In genomic region chr14:45787167-45787566, GRCh38 we compare ENCODE assay signal across 29 cellular contexts.
"Had no signal": no experiment of that assay in that cellular context is flagged by ENCODE, and none has a peak within 500 bp of the region (broad histone marks: within the 10 kb centered on the region; RNA-seq: fewer than 3 reads in every experiment).

No MANE protein-coding gene starts in this region.

- FAIRE-seq: astrocyte had no signal

- H3K4me3 Mint-ChIP-seq: activated CD4-positive, alpha-beta memory T cell treated with anti-CD3 and anti-CD28 coated beads for 36 hours; activated CD4-positive, alpha-beta T cell treated with anti-CD3 and anti-CD28 coated beads, Interleukin-2, amount 10 ng/mL, durations not matched to agents 7 days and 5 days; activated naive CD8-positive, alpha-beta T cell; activated T-cell treated with anti-CD3 and anti-CD28 coated beads, Interleukin-2, amount 50 U/mL, for 4 hours; brain; central memory CD8-positive, alpha-beta T cell had no signal

- H3K36me3 Mint-ChIP-seq: activated CD4-positive, alpha-beta memory T cell treated with anti-CD3 and anti-CD28 coated beads for 36 hours; activated naive CD8-positive, alpha-beta T cell; brain had no signal

- H3K4me1 ChIP-seq: Peyer's patch, SJCRH30 had no signal

- H3K4me2 ChIP-seq: KMS-11, SK-N-SH had no signal

- H3K27ac ChIP-seq: KMS-11, Peyer's patch, RWPE1, SJCRH30, VCaP had no signal

- H3K36me3 ChIP-seq: Peyer's patch, SJCRH30 had no signal

- H3K27me3 ChIP-seq: Peyer's patch, SJCRH30 had no signal

- H3K9ac ChIP-seq: KMS-11, SK-N-SH had no signal

- H3K9me3 ChIP-seq: SJCRH30, SK-N-SH had no signal

- H3K27ac Mint-ChIP-seq: activated CD4-positive, alpha-beta memory T cell treated with anti-CD3 and anti-CD28 coated beads for 36 hours; activated CD4-positive, alpha-beta T cell treated with anti-CD3 and anti-CD28 coated beads, Interleukin-2, amount 10 ng/mL, durations not matched to agents 7 days and 5 days; activated naive CD8-positive, alpha-beta T cell; brain had no signal

- H3K9me2 ChIP-seq: SK-N-SH had no signal

- H3K4me1 Mint-ChIP-seq: activated CD4-positive, alpha-beta T cell treated with anti-CD3 and anti-CD28 coated beads, Interleukin-2, amount 10 ng/mL, durations not matched to agents 7 days and 5 days; brain; central memory CD8-positive, alpha-beta T cell had no signal

- ATAC-seq: activated T-cell treated with anti-CD3 and anti-CD28 coated beads, Interleukin-2, amount 50 U/mL, for 4 hours had no signal

- DNase-seq: activated CD4-positive, alpha-beta memory T cell treated with anti-CD3 and anti-CD28 coated beads for 36 hours; activated CD4-positive, alpha-beta T cell treated with anti-CD3 and anti-CD28 coated beads, Interleukin-2, amount 10 ng/mL, durations not matched to agents 7 days and 5 days; activated CD4-positive, CD25-positive, alpha-beta regulatory T cell; activated CD8-positive, alpha-beta memory T cell treated with anti-CD3 and anti-CD28 coated beads for 24 hours; activated effector memory CD4-positive, alpha-beta T cell treated with anti-CD3 and anti-CD28 coated beads, Interleukin-2, amount 50 U/mL, for 16 hours; activated naive CD4-positive, alpha-beta T cell treated with Interleukin-2 at 50 U/mL for 16 hours; activated T-cell treated with anti-CD3 and anti-CD28 coated beads, Interleukin-2, amount 50 U/mL, for 4 hours; amygdala; NCI-H1105; NCI-H1436; NCI-H1694 treated with DMSO at 0.1 percent for 48 hours; NCI-H2029 treated with DMSO at 0.1 percent for 48 hours; NCI-H2171; NCI-H2227 treated with DMSO at 0.1 percent for 48 hours; NCI-H446 treated with DMSO at 0.1 percent for 48 hours; NCI-H526; NCI-H82; Peyer's patch; Right ventricle myocardium superior; SJCRH30; SK-N-SH; T-helper 1 cell had no signal

- H3K4me3 ChIP-seq: Peyer's patch, SJCRH30 had no signal

- H3K27me3 Mint-ChIP-seq: activated CD4-positive, alpha-beta memory T cell treated with anti-CD3 and anti-CD28 coated beads for 36 hours; activated CD4-positive, alpha-beta T cell treated with anti-CD3 and anti-CD28 coated beads, Interleukin-2, amount 10 ng/mL, durations not matched to agents 7 days and 5 days; activated naive CD8-positive, alpha-beta T cell; brain; central memory CD8-positive, alpha-beta T cell had no signal
